In genomic region chrX:72269671-72270251, GRCh38 we compare ENCODE assay signal across 10 cellular contexts. TPM values are rescaled to one million over a fixed set of nuclear protein-coding genes. Genes with fewer than 3 reads are reported as not detected.
DNase-seq lines count a peak whose midpoint lies in the region; ATAC-seq and TF ChIP-seq lines count a peak whose summit lies in the region.
"Had no signal": no experiment of that assay in that cellular context is flagged by ENCODE, and none has a peak within 500 bp of the region (broad histone marks: within the 10 kb centered on the region; RNA-seq: fewer than 3 reads in every experiment).

No MANE protein-coding gene starts in this region.

- POLR2A ChIA-PET in IMR-90 (lab: Charles Lee; ENCODE audit: unreplicated experiment) = no interaction called here

- peak overlapping the region in 8 of 11 experiments; percentile 9 to 97 (median 92); a peak in 12 of 22 replicates for H3K4me2 ChIP-seq in BLaER1 treated with 17β-estradiol and CSF1 and Interleukin-3, amounts not matched to agents 10 nM and 100 nM
- peak overlapping the region; percentile 22; the same call in 1 of the 2 replicates for H3K4me2 ChIP-seq in IMR-90 (ENCODE audit: low read depth, low read length)

- no peak overlapping the region for H2BK20ac ChIP-seq in IMR-90 (ENCODE audit: low read depth, low read length)

- H4K91ac ChIP-seq in IMR-90 (ENCODE audit: insufficient read depth, low read depth, low read length) = peak overlapping the region; percentile 38; the same call in 1 of the 2 replicates

- BruUV-seq in IMR-90 (replicated peaks; lab: Mats Ljungman, UMichigan) = no TSS peak

- H3K56ac ChIP-seq in IMR-90 (ENCODE audit: extremely low read depth, insufficient read depth, low read length) = no peak overlapping the region

- H4K5ac ChIP-seq in IMR-90 (ENCODE audit: low read depth, low read length) = no peak overlapping the region; the same call in 1 of the 2 replicates

- no CpG with 5 or more reads among the region's 3 CpGs for WGBS in IMR-90 (ENCODE audit: extremely low coverage in 2 of 2, insufficient read length in 1 of 2), 2 experiments
- WGBS in esophagus muscularis mucosa = 50% methylated on average over 3 of the region's 3 CpGs

- no peak overlapping the region for H2AK9ac ChIP-seq in IMR-90 (replicated peaks; ENCODE audit: low read depth, low read length, poor library complexity)

- H3K4me3 Mint-ChIP-seq in activated naive CD4-positive, alpha-beta T cell treated with anti-CD3 and anti-CD28 coated beads, Interleukin-2, amount 50 U/mL, for 24 hours = peak overlapping the region; percentile 64

- H3K27ac Mint-ChIP-seq in activated naive CD4-positive, alpha-beta T cell treated with anti-CD3 and anti-CD28 coated beads, Interleukin-2, amount 50 U/mL, for 24 hours = peak overlapping the region; percentile 26

- peaks cover 14 to 56% of the 10 kb centered on the region in 2 experiments for H3K79me1 ChIP-seq in IMR-90 (ENCODE audit: low read depth in 1 of 2, low read length in 2 of 2)

- H3K4me1 Mint-ChIP-seq in activated naive CD4-positive, alpha-beta T cell treated with anti-CD3 and anti-CD28 coated beads, Interleukin-2, amount 50 U/mL, for 24 hours = peaks cover 39% of the 10 kb centered on the region

- H4K20me1 ChIP-seq in BLaER1 treated with 17β-estradiol and CSF1 and Interleukin-3, amounts not matched to agents 10 nM and 100 nM = peaks cover 73 to 97% (median 94%) of the 10 kb centered on the region in 11 experiments
- H4K20me1 ChIP-seq in IMR-90 (ENCODE audit: insufficient read depth, low read length) = peaks cover 70% of the 10 kb centered on the region

- 0 out of 20 replicates have a peak overlapping the region, but pooled peaks of 1 of the 10 experiments have one; percentile 24 for H3K4me3 ChIP-seq in BLaER1 treated with 17β-estradiol and CSF1 and Interleukin-3, amounts not matched to agents 10 nM and 100 nM
- H3K4me3 ChIP-seq in IMR-90 (ENCODE audit: insufficient read depth, low read depth, low read length) (no peak overlapping the region), left lung (no peak overlapping the region), SJCRH30 (no peak overlapping the region), esophagus muscularis mucosa (no peak overlapping the region)

- peak overlapping the region; percentile 30; the same call in 1 of the 2 replicates for H2BK120ac ChIP-seq in IMR-90 (ENCODE audit: low read depth, low read length)

- peak overlapping the region in 3 of 11 experiments; percentile 12 to 39 (median 36); a peak in 3 of 22 replicates for H3K27ac ChIP-seq in BLaER1 treated with 17β-estradiol and CSF1 and Interleukin-3, amounts not matched to agents 10 nM and 100 nM
- H3K27ac ChIP-seq in IMR-90 (ENCODE audit: insufficient read depth, low read length) = peak overlapping the region; percentile 51
- no peak overlapping the region for H3K27ac ChIP-seq in left lung
- no peak overlapping the region for H3K27ac ChIP-seq in SJCRH30
- H3K27ac ChIP-seq in esophagus muscularis mucosa (replicated peaks in 1 of 4) = peak overlapping the region in 2 of 4 donors; percentile 22 to 42

- peaks cover 31% of the 10 kb centered on the region for H3K9me1 ChIP-seq in IMR-90 (ENCODE audit: insufficient read depth, low read length)

- dilution Hi-C loops in IMR-90 (cut with HindIII; ENCODE audit: low sequenced_read_pairs, unreplicated experiment) = no loop called here

- H3K9me3 Mint-ChIP-seq in activated naive CD4-positive, alpha-beta T cell treated with anti-CD3 and anti-CD28 coated beads, Interleukin-2, amount 50 U/mL, for 24 hours = no peaks in the 10 kb centered on the region

- peaks cover 22% of the 10 kb centered on the region for H3K36me3 Mint-ChIP-seq in activated naive CD4-positive, alpha-beta T cell treated with anti-CD3 and anti-CD28 coated beads, Interleukin-2, amount 50 U/mL, for 24 hours

- no peak overlapping the region for H3K23ac ChIP-seq in IMR-90 (ENCODE audit: low read depth, low read length)

- no peaks in the 10 kb centered on the region for H3K27me3 Mint-ChIP-seq in activated naive CD4-positive, alpha-beta T cell treated with anti-CD3 and anti-CD28 coated beads, Interleukin-2, amount 50 U/mL, for 24 hours

- peak overlapping the region; percentile 55 for H3K4ac ChIP-seq in IMR-90 (ENCODE audit: low read depth, low read length)

- in situ Hi-C loops in IMR-90 (cut with MboI; ENCODE audit: low sequenced_read_pairs) = no loop called here

- H3K27me3 ChIP-seq in BLaER1 treated with 17β-estradiol and CSF1 and Interleukin-3, amounts not matched to agents 10 nM and 100 nM = no peaks in the 10 kb centered on the region
- H3K27me3 ChIP-seq in IMR-90 (ENCODE audit: control insufficient read depth, insufficient read depth, low read length) (no peaks in the 10 kb centered on the region), left lung (no peaks in the 10 kb centered on the region), SJCRH30 (no peaks in the 10 kb centered on the region), esophagus muscularis mucosa (no peaks in the 10 kb centered on the region)

- H3K14ac ChIP-seq in IMR-90 (replicated peaks; ENCODE audit: low read depth, low read length) = no peak overlapping the region

- H4K8ac ChIP-seq in IMR-90 (ENCODE audit: low read depth in 2 of 2, low read length in 2 of 2) = peak overlapping the region in 1 of 2 experiments; percentile 63; a peak in 1 of 4 replicates

- TF ChIP-seq POLR2A in IMR-90 (IDR thresholded peaks at IDR 0.05; ENCODE audit: low read depth, low read length) (0 out of 2 replicates have a peak, but pooled peaks have one; percentile 45), esophagus muscularis mucosa (IDR thresholded peaks at IDR 0.05; ENCODE audit: low read depth) (no peak)

- peaks cover 30 to 59% (median 54%) of the 10 kb centered on the region in 10 experiments for H3K4me1 ChIP-seq in BLaER1 treated with 17β-estradiol and CSF1 and Interleukin-3, amounts not matched to agents 10 nM and 100 nM
- H3K4me1 ChIP-seq in IMR-90 (ENCODE audit: control insufficient read depth, insufficient read depth, low read length) (peaks cover 31% of the 10 kb centered on the region), left lung (peaks cover 5 to 15% of the 10 kb centered on the region in 2 donors), SJCRH30 (peaks cover 2% of the 10 kb centered on the region; the same call in 1 of the 2 replicates), esophagus muscularis mucosa (peaks cover 1 to 28% (median 9%) of the 10 kb centered on the region in 4 donors)

- peak overlapping the region; percentile 91 for H2BK5ac ChIP-seq in IMR-90 (ENCODE audit: low read depth, low read length, poor library complexity, severe bottlenecking)

- CTCF ChIA-PET in IMR-90 (lab: Yijun Ruan, JAX) = no interaction called here

- H2BK15ac ChIP-seq in IMR-90 (ENCODE audit: low read depth, low read length) = no peak overlapping the region

- no peak for TF ChIP-seq EP300 in esophagus muscularis mucosa (IDR thresholded peaks at IDR 0.05)

- ATAC-seq in IMR-90 (ENCODE audit: low read depth) (peak; percentile 53), left lung (peak; percentile 59)

- no peak overlapping the region for H2AFZ ChIP-seq in IMR-90 (replicated peaks; ENCODE audit: low read length, poor library complexity)

- no peak for TF ChIP-seq RAD21 in IMR-90 (IDR thresholded peaks at IDR 0.05; ENCODE audit: low read length)

- peak overlapping the region in 2 of 11 experiments; percentile 6 to 9; a peak in 2 of 22 replicates for H3K9ac ChIP-seq in BLaER1 treated with 17β-estradiol and CSF1 and Interleukin-3, amounts not matched to agents 10 nM and 100 nM
- H3K9ac ChIP-seq in IMR-90 (ENCODE audit: low read depth, low read length) = no peak overlapping the region

- H3K36me3 ChIP-seq in BLaER1 treated with 17β-estradiol and CSF1 and Interleukin-3, amounts not matched to agents 10 nM and 100 nM = peaks cover 84 to 95% (median 88%) of the 10 kb centered on the region in 11 experiments
- H3K36me3 ChIP-seq in IMR-90 (ENCODE audit: control insufficient read depth, insufficient read depth, low read length) (peaks cover 53% of the 10 kb centered on the region), left lung (peaks cover 10 to 75% of the 10 kb centered on the region in 2 donors), SJCRH30 (peaks cover 71% of the 10 kb centered on the region), esophagus muscularis mucosa (peaks cover 17 to 78% (median 68%) of the 10 kb centered on the region in 4 donors)

- intact Hi-C loops in IMR-90 (cut with micrococcal nuclease) = loop anchor here (1.0 kb wide), 1 partner anchor 24 kb away; no protein-coding TSS in a partner anchor
- intact Hi-C loops in left lung (cut with DNase I) = no loop called here
- intact Hi-C loops in esophagus muscularis mucosa (cut with DNase I) = no loop called here

- peak overlapping the region; percentile 34; the same call in 1 of the 2 replicates for H3K18ac ChIP-seq in IMR-90 (ENCODE audit: low read depth, low read length)

- DNase-seq in IMR-90 (peak; percentile 83), left lung (no peak), SJCRH30 (no peak), esophagus muscularis mucosa (ENCODE audit: extremely low spot score) (no peak), NCI-H187 (lab: John Stamatoyannopoulos, UW) (no peak), HuH-7.5 (ENCODE audit: low spot score) (no peak)
- DNase-seq: foreskin melanocyte, GDM1 had no signal

- H2AK5ac ChIP-seq in IMR-90 (ENCODE audit: low read depth, low read length) = no peak overlapping the region

- TF ChIP-seq CTCF in IMR-90 (conservative IDR thresholded peaks at IDR 0.05; ENCODE audit: low read depth, low read length) (no peak), left lung (IDR thresholded peaks at IDR 0.05) (no peak), esophagus muscularis mucosa (IDR thresholded peaks at IDR 0.05) (no peak)

- no peaks in the 10 kb centered on the region for H3K9me3 ChIP-seq in BLaER1 treated with 17β-estradiol and CSF1 and Interleukin-3, amounts not matched to agents 10 nM and 100 nM (replicated peaks in 1 of 11)
- H3K9me3 ChIP-seq in IMR-90 (ENCODE audit: control insufficient read depth, insufficient read depth, low read length) = no peaks in the 10 kb centered on the region
- H3K9me3 ChIP-seq in left lung = no peaks in the 10 kb centered on the region
- H3K9me3 ChIP-seq in SJCRH30 (replicated peaks) = no peaks in the 10 kb centered on the region
- H3K9me3 ChIP-seq in esophagus muscularis mucosa = no peaks in the 10 kb centered on the region

RNA-seq across cellular contexts. Expression of gene RPS4X, which starts 7.3 kb away (rescaled TPM):
- 956 and 1,140 TPM in 2 replicates for total RNA-seq in IMR-90 (2012; rRNA removed)
- 1,207 and 1,288 TPM in 2 replicates for polyA plus RNA-seq in IMR-90 (2012; rRNA removed)
- polyA plus RNA-seq in IMR-90 (2012; cell fraction: cytosol; rRNA removed) = 938 and 1,010 TPM in 2 replicates
- 205 and 662 TPM in 2 replicates for polyA plus RNA-seq in IMR-90 (2012; cell fraction: nucleus; rRNA removed; ENCODE audit: low replicate concordance)
- 1,000 to 10,000 TPM in 1 of 2 donors, 100 to 1,000 TPM in 1; 576 to 1,027 TPM for total RNA-seq in left lung
- 2,769 and 2,773 TPM in 2 replicates for total RNA-seq in SJCRH30 (2014; rRNA removed; shearing (Covaris generic))
- 1,000 to 10,000 TPM in 1 of 4 donors, 100 to 1,000 TPM in 3; 716 to 1,056 (median 798) TPM for total RNA-seq in esophagus muscularis mucosa

RNA-seq across cellular contexts. Expression of gene ERCC6L, which starts 30.9 kb away (rescaled TPM):
- total RNA-seq in IMR-90 (2012; rRNA removed) = 5.4 and 8.1 TPM in 2 replicates
- 1.8 and 2.3 TPM in 2 replicates for polyA plus RNA-seq in IMR-90 (2012; rRNA removed)
- 0.15 and 0.24 TPM in 2 replicates for polyA plus RNA-seq in IMR-90 (2012; cell fraction: cytosol; rRNA removed)
- polyA plus RNA-seq in IMR-90 (2012; cell fraction: nucleus; rRNA removed; ENCODE audit: low replicate concordance) = 0.05 and 0.41 TPM in 2 replicates
- 1 to 10 TPM; 1.1 to 1.5 TPM for total RNA-seq in left lung
- total RNA-seq in SJCRH30 (2014; rRNA removed; shearing (Covaris generic)) = 34.8 and 36.6 TPM in 2 replicates
- total RNA-seq in esophagus muscularis mucosa = under 1 TPM in 2 of 4 donors, not detected in 2; 0.06 to 0.13 TPM

RNA-seq across cellular contexts. Expression of gene CITED1, which starts 36.0 kb away (rescaled TPM):
- total RNA-seq in IMR-90 (2012; rRNA removed) = under 0.01 and 0.18 TPM in 2 replicates
- 0.24 TPM in 1 of 2 replicates, not detected in the other for polyA plus RNA-seq in IMR-90 (2012; rRNA removed)
- not detected in 2 replicates for polyA plus RNA-seq in IMR-90 (2012; cell fraction: cytosol; rRNA removed)
- 0.08 and 0.24 TPM in 2 replicates for polyA plus RNA-seq in IMR-90 (2012; cell fraction: nucleus; rRNA removed; ENCODE audit: low replicate concordance)
- total RNA-seq in left lung = 1 to 10 TPM in 1 of 2 donors, under 1 TPM in 1; 0.39 to 3.8 TPM
- 8.1 TPM in 2 replicates for total RNA-seq in SJCRH30 (2014; rRNA removed; shearing (Covaris generic))
- 1 to 10 TPM in 2 of 4 donors, under 1 TPM in 2; 0.45 to 1.8 (median 1.2) TPM for total RNA-seq in esophagus muscularis mucosa
